In genomic region chr6:90687751-90688380, GRCh38 we compare ENCODE assay signal across 23 cellular contexts.
"Had no signal": no experiment of that assay in that cellular context is flagged by ENCODE, and none has a peak within 500 bp of the region (broad histone marks: within the 10 kb centered on the region; RNA-seq: fewer than 3 reads in every experiment).

No MANE protein-coding gene starts in this region.

- H3K4me1 ChIP-seq: SJSA1 had no signal

- H3K4me3 ChIP-seq: SJSA1 had no signal

- ATAC-seq: activated T-helper 17 cell treated with anti-CD3 and anti-CD28 coated beads, Interleukin-2, amount 50 U/mL, for 72 hours; PC-3; T-helper 17 cell had no signal

- H3K27ac ChIP-seq: SJSA1 had no signal

- DNase-seq: activated B cell treated with CpG ODN at 0.5 μM for 24 hours; activated CD4-positive, alpha-beta T cell treated with anti-CD3 and anti-CD28 coated beads for 1 hour; activated CD4-positive, alpha-beta T cell treated with anti-CD3 and anti-CD28 coated beads, Interleukin-2, amount 10 ng/mL, durations not matched to agents 24 days and 14 days; activated CD4-positive, alpha-beta T cell treated with anti-CD3 and anti-CD28 coated beads, Interleukin-2, amount 50 U/mL, for 48 hours; activated gamma-delta T cell; activated naive CD4-positive, alpha-beta T cell treated with anti-CD3 and anti-CD28 coated beads for 36 hours; activated naive CD8-positive, alpha-beta T cell treated with anti-CD3 and anti-CD28 coated beads for 36 hours; activated T-cell treated with anti-CD3 and anti-CD28 coated beads for 4 hours; activated T-cell treated with anti-CD3 and anti-CD28 coated beads, Interleukin-2, amount 50 U/mL, for 48 hours; anterior cingulate cortex; MM.1S; NCI-H1105; NCI-H1436; NCI-H1694 treated with DMSO at 0.1 percent for 48 hours; NCI-H2029 treated with DMSO at 0.1 percent for 48 hours; NCI-H446; PC-3; SHP77; T-helper 17 cell; T-helper 9 cell had no signal

- FAIRE-seq: RCC 7860 had no signal

- H3K9me3 ChIP-seq: SJSA1 had no signal

- H3K36me3 ChIP-seq: SJSA1 had no signal
